ENCODE assay signal across 15 cellular contexts in genomic region chr1:70284366-70284765, GRCh38.
"Had no signal": no experiment of that assay in that cellular context is flagged by ENCODE, and none has a peak within 500 bp of the region (broad histone marks: within the 10 kb centered on the region; RNA-seq: fewer than 3 reads in every experiment).

No MANE protein-coding gene starts in this region.

- ATAC-seq: heart right ventricle; left lobe of liver; mucosa of descending colon; naive thymus-derived CD8-positive, alpha-beta T cell; stimulated activated naive CD8-positive, alpha-beta T cell treated with anti-CD3 and anti-CD28 coated beads, Interleukin-15, Interleukin-2, amounts not matched to agents 100 U/mL and 50 U/mL, for 24 hours had no signal

- DNase-seq: heart right ventricle; hypothalamus; mucosa of descending colon; naive thymus-derived CD8-positive, alpha-beta T cell; nucleus accumbens; ovary; sigmoid colon; stimulated activated CD4-positive, alpha-beta T cell treated with anti-CD3 and anti-CD28 coated beads, Interleukin-2, amount 100 ng/mL, for 48 hours; stimulated activated naive CD8-positive, alpha-beta T cell treated with anti-CD3 and anti-CD28 coated beads, Interleukin-15, Interleukin-2, amounts not matched to agents 100 U/mL and 50 U/mL, for 24 hours; thyroid gland; uterus had no signal

- H3K27ac ChIP-seq: heart right ventricle, ovary, right atrium auricular region, sigmoid colon, suprapubic skin, thyroid gland, uterus had no signal

- H3K4me3 ChIP-seq: heart right ventricle, mucosa of descending colon, ovary, right atrium auricular region, sigmoid colon, skin epidermis, suprapubic skin, thyroid gland, uterus had no signal

- H3K27me3 ChIP-seq: heart right ventricle, ovary, right atrium auricular region, sigmoid colon, suprapubic skin, thyroid gland, uterus had no signal

- H3K36me3 ChIP-seq: ovary, right atrium auricular region, thyroid gland, uterus had no signal

- H3K9me3 ChIP-seq: heart right ventricle, mucosa of descending colon, ovary, right atrium auricular region, sigmoid colon, suprapubic skin, thyroid gland, uterus had no signal

- H3K4me1 ChIP-seq: right atrium auricular region, sigmoid colon, suprapubic skin, thyroid gland, uterus had no signal
